8 cellular contexts compared by ENCODE assay signal in genomic region chr16:30698139-30698815, GRCh38. TPM values are rescaled to one million over a fixed set of nuclear protein-coding genes. Genes with fewer than 3 reads are reported as not detected.
DNase-seq lines count a peak whose midpoint lies in the region; ATAC-seq and TF ChIP-seq lines count a peak whose summit lies in the region.

No MANE protein-coding gene starts in this region.

- peak overlapping the region; percentile 79 to 95 (median 84) for H3K4me3 ChIP-seq in adrenal gland
- peak overlapping the region; percentile 94 to 100 (median 98) for H3K4me3 ChIP-seq in upper lobe of left lung

- ATAC-seq in HG02870 (IDR thresholded peaks at IDR 0.05; ENCODE audit: unreplicated experiment) (peak; percentile 57), left cardiac atrium (peak; percentile 88 to 92), upper lobe of left lung (ENCODE audit: low FRiP score in 2 of 2) (peak; percentile 96)

- TF ChIP-seq POLR2A in GM15510 (IDR thresholded peaks at IDR 0.05; ENCODE audit: borderline replicate concordance, extremely low read depth, insufficient read length) (peak; percentile 77), adrenal gland (IDR thresholded peaks at IDR 0.05) (peak; percentile 94 to 98), upper lobe of left lung (IDR thresholded peaks at IDR 0.05) (peak in 3 of 4 donors; percentile 65 to 92 (median 91))

- H3K9me3 ChIP-seq in adrenal gland (replicated peaks in 1 of 3), result no peaks in the 10 kb centered on the region
- H3K9me3 ChIP-seq in upper lobe of left lung, result no peaks in the 10 kb centered on the region

- peak in 1 of 4 donors; percentile 15 for TF ChIP-seq EP300 in upper lobe of left lung (IDR thresholded peaks at IDR 0.05)

- H3K36me3 ChIP-seq in adrenal gland (replicated peaks in 1 of 2) (peaks cover 0 to 32% of the 10 kb centered on the region in 2 donors), upper lobe of left lung (peaks cover 21 to 33% (median 30%) of the 10 kb centered on the region in 4 donors)

- TF ChIP-seq CTCF in adrenal gland (IDR thresholded peaks at IDR 0.05), result peak in 1 of 6 experiments; percentile 18
- TF ChIP-seq CTCF in upper lobe of left lung (IDR thresholded peaks at IDR 0.05), result peak in 2 of 6 experiments; percentile 6 to 19

- H3K27ac ChIP-seq in adrenal gland (peak overlapping the region; percentile 96 to 100 (median 99)), upper lobe of left lung (peak overlapping the region; percentile 100)

- DNase-seq in NCI-H146 (lab: John Stamatoyannopoulos, UW) (peak; percentile 95), T follicular helper cell (ENCODE audit: low read depth) (peak; percentile 99), adrenal gland (peak; percentile 93 to 99 (median 99)), left cardiac atrium (peak; percentile 99), posterior vena cava (ENCODE audit: low spot score) (peak; percentile 100), upper lobe of left lung (peak; percentile 93 to 99)

- H3K27me3 ChIP-seq in adrenal gland, result no peaks in the 10 kb centered on the region
- no peaks in the 10 kb centered on the region for H3K27me3 ChIP-seq in upper lobe of left lung

- intact Hi-C loops in adrenal gland (cut with DNase I), result no loop called here
- intact Hi-C loops in left cardiac atrium (cut with DNase I), result no loop called here
- intact Hi-C loops in posterior vena cava (cut with DNase I), result no loop called here

- H3K4me1 ChIP-seq in adrenal gland (replicated peaks in 1 of 2) (peaks cover 8 to 21% of the 10 kb centered on the region in 2 donors), upper lobe of left lung (peaks cover 20 to 35% (median 27%) of the 10 kb centered on the region in 4 donors)

- WGBS in adrenal gland, 4 donors, result 0 to 3% (median 0%) methylated on average over 5 to 76 of the region's 76 CpGs
- 0 to 1% methylated on average over 11 to 53 of the region's 76 CpGs for WGBS in upper lobe of left lung, 2 donors

RNA-seq across cellular contexts. Expression of gene SRCAP, which starts 0.7 kb away (rescaled TPM):
- 10 to 100 TPM; 22.5 to 82.4 (median 50.6) TPM for total RNA-seq in adrenal gland
- polyA plus RNA-seq in adrenal gland, result 10 to 100 TPM in 2 of 3 donors, 1 to 10 TPM in 1; 3.7 to 48.1 (median 19.7) TPM
- total RNA-seq in left cardiac atrium, result 10 to 100 TPM; 42.3 to 45.9 TPM
- total RNA-seq in posterior vena cava, result 10 to 100 TPM; 41.4 to 44.9 TPM
- total RNA-seq in upper lobe of left lung, result 100 to 1,000 TPM in 1 of 6 donors, 10 to 100 TPM in 5; 38.3 to 102 (median 66.0) TPM

RNA-seq across cellular contexts. Expression of gene FBRS, which starts 40.0 kb away (rescaled TPM):
- 10 to 100 TPM; 20.4 to 84.0 (median 46.8) TPM for total RNA-seq in adrenal gland
- polyA plus RNA-seq in adrenal gland, result 100 to 1,000 TPM in 1 of 3 donors, 10 to 100 TPM in 2; 18.3 to 186 (median 82.9) TPM
- 10 to 100 TPM; 29.5 to 37.2 TPM for total RNA-seq in left cardiac atrium
- total RNA-seq in posterior vena cava, result 10 to 100 TPM; 42.3 to 42.5 TPM
- total RNA-seq in upper lobe of left lung, result 100 to 1,000 TPM in 1 of 6 donors, 10 to 100 TPM in 5; 38.0 to 150 (median 70.4) TPM

RNA-seq across cellular contexts. Expression of gene PRR14, which starts 47.5 kb away (rescaled TPM):
- total RNA-seq in adrenal gland, result 10 to 100 TPM in 7 of 8 donors, 1 to 10 TPM in 1; 10.0 to 70.4 (median 39.3) TPM
- polyA plus RNA-seq in adrenal gland, result 100 to 1,000 TPM in 2 of 3 donors, 10 to 100 TPM in 1; 29.8 to 204 (median 114) TPM
- 10 to 100 TPM; 23.7 to 24.0 TPM for total RNA-seq in left cardiac atrium
- total RNA-seq in posterior vena cava, result 10 to 100 TPM; 34.5 to 38.5 TPM
- 100 to 1,000 TPM in 1 of 6 donors, 10 to 100 TPM in 5; 34.5 to 160 (median 54.9) TPM for total RNA-seq in upper lobe of left lung

RNA-seq across cellular contexts. Expression of gene PHKG2, which starts 49.9 kb away (rescaled TPM):
- total RNA-seq in adrenal gland (10 to 100 TPM; 25.4 to 48.3 (median 35.1) TPM), left cardiac atrium (10 to 100 TPM; 17.8 to 18.6 TPM), posterior vena cava (10 to 100 TPM; 13.0 to 13.9 TPM), upper lobe of left lung (10 to 100 TPM; 27.4 to 70.2 (median 33.5) TPM)
- 10 to 100 TPM; 18.7 to 82.8 (median 58.5) TPM for polyA plus RNA-seq in adrenal gland

Comparison
In these comparisons a context has a peak if more than half of its experiments do, and no peak if none do; other contexts are left out.
1. Peak in every context shown above with its lines: DNase-seq, ATAC-seq, H3K4me3 ChIP-seq and H3K27ac ChIP-seq.